In genomic region chr12:111684485-111685147, GRCh38 we compare ENCODE assay signal across 8 cellular contexts. TPM values are rescaled to one million over a fixed set of nuclear protein-coding genes. Genes with fewer than 3 reads are reported as not detected.
A peak's percentile ranks its signal among the peaks of the same experiment; 100 is the strongest.
DNase-seq lines count a peak whose midpoint lies in the region; ATAC-seq and TF ChIP-seq lines count a peak whose summit lies in the region.
"Not testable (repeated sequence)": the region's sequence is repeated elsewhere in the genome, so short reads cannot be mapped to it uniquely, and the experiment has no call there.

No MANE protein-coding gene starts in this region.

- peak overlapping the region; percentile 83 for H3K4me3 ChIP-seq in GM08714 (ENCODE audit: low read length)
- H3K4me3 ChIP-seq in NT2/D1 (ENCODE audit: insufficient read length, low read depth): peak overlapping the region; percentile 93
- peak overlapping the region; percentile 67 to 89 for H3K4me3 ChIP-seq in cardiac fibroblast (replicated peaks in 1 of 2; ENCODE audit: low read depth in 2 of 2, low read length in 2 of 2)
- H3K4me3 ChIP-seq in mesendoderm (ENCODE audit: low read length): peak overlapping the region; percentile 88
- H3K4me3 ChIP-seq in uterus: peak overlapping the region; percentile 94 to 100

- H4K8ac ChIP-seq in mesendoderm (ENCODE audit: low read depth, low read length): not testable (repeated sequence)

- intact Hi-C loops in uterus (cut with DNase I; ENCODE audit: low total_unique reads): not testable (repeated sequence)

- H3K27ac ChIP-seq in foreskin keratinocyte (peak overlapping the region; percentile 86), uterus (peak overlapping the region in 1 of 2 donors; percentile 79)
- H3K27ac ChIP-seq in mesendoderm (ENCODE audit: low read depth, low read length): not testable (repeated sequence)

- H3K4me1 ChIP-seq in NT2/D1 (ENCODE audit: insufficient read depth, insufficient read length); foreskin keratinocyte; mesendoderm (ENCODE audit: control insufficient read depth, low read depth, low read length); uterus: not testable (repeated sequence)

- H3K36me3 Mint-ChIP-seq in activated CD8-positive, alpha-beta memory T cell treated with anti-CD3 and anti-CD28 coated beads, Interleukin-2, amount 10 ng/mL, durations not matched to agents 7 days and 5 days: peaks cover 19% of the 10 kb centered on the region

- H2BK120ac ChIP-seq in mesendoderm (ENCODE audit: low read depth, low read length): not testable (repeated sequence)

- H3K4me1 Mint-ChIP-seq in activated CD8-positive, alpha-beta memory T cell treated with anti-CD3 and anti-CD28 coated beads, Interleukin-2, amount 10 ng/mL, durations not matched to agents 7 days and 5 days: peaks cover 35% of the 10 kb centered on the region

- not testable (repeated sequence) for H3K9me3 Mint-ChIP-seq in activated CD8-positive, alpha-beta memory T cell treated with anti-CD3 and anti-CD28 coated beads, Interleukin-2, amount 10 ng/mL, durations not matched to agents 7 days and 5 days (ENCODE audit: low read depth)

- not testable (repeated sequence) for H3K27me3 ChIP-seq in NT2/D1 (ENCODE audit: insufficient read depth, insufficient read length); foreskin keratinocyte; mesendoderm (ENCODE audit: insufficient read depth, low read length, poor library complexity); uterus

- peak overlapping the region; percentile 96 for H3K4me3 Mint-ChIP-seq in activated CD8-positive, alpha-beta memory T cell treated with anti-CD3 and anti-CD28 coated beads, Interleukin-2, amount 10 ng/mL, durations not matched to agents 7 days and 5 days

- peak overlapping the region; percentile 91 for H3K27ac Mint-ChIP-seq in activated CD8-positive, alpha-beta memory T cell treated with anti-CD3 and anti-CD28 coated beads, Interleukin-2, amount 10 ng/mL, durations not matched to agents 7 days and 5 days

- peaks cover 14% of the 10 kb centered on the region for H3K79me1 ChIP-seq in mesendoderm (ENCODE audit: low read length)

- H3K56ac ChIP-seq in mesendoderm (ENCODE audit: low read length): peak overlapping the region; percentile 87

- not testable (repeated sequence) for H3K9me3 ChIP-seq in NT2/D1 (ENCODE audit: insufficient read depth, low read length); uterus

- CTCF ChIA-PET in activated CD8-positive, alpha-beta memory T cell treated with anti-CD3 and anti-CD28 coated beads, Interleukin-2, amount 10 ng/mL, durations not matched to agents 7 days and 5 days (lab: Charles Lee): interaction anchor here (1.0 to 4.1 kb wide), 5 partner anchors 12 to 287 kb away, joined by 3 to 15 read pairs (median 7); no protein-coding TSS in a partner anchor

- H3K4ac ChIP-seq in mesendoderm (ENCODE audit: low read depth, low read length): not testable (repeated sequence)

- peak overlapping the region; percentile 94 for H3K9ac ChIP-seq in NT2/D1 (ENCODE audit: insufficient read length, low read depth)
- peak overlapping the region; percentile 92 for H3K9ac ChIP-seq in mesendoderm (ENCODE audit: low read length)

- ATAC-seq in activated CD8-positive, alpha-beta memory T cell treated with anti-CD3 and anti-CD28 coated beads, Interleukin-2, amount 10 ng/mL, durations not matched to agents 7 days and 5 days; foreskin keratinocyte: not testable (repeated sequence)

- not testable (repeated sequence) for H4K5ac ChIP-seq in mesendoderm (ENCODE audit: low read length)

- not testable (repeated sequence) for H3K18ac ChIP-seq in mesendoderm (ENCODE audit: low read length)

- not testable (repeated sequence) for H2BK15ac ChIP-seq in mesendoderm (replicated peaks; ENCODE audit: low read depth)

- DNase-seq in NT2/D1 (ENCODE audit: low read depth, low spot score); activated CD8-positive, alpha-beta memory T cell treated with anti-CD3 and anti-CD28 coated beads, Interleukin-2, amount 10 ng/mL, durations not matched to agents 7 days and 5 days; cardiac fibroblast (ENCODE audit: low read depth in 2 of 2); foreskin keratinocyte; uterus: not testable (repeated sequence)
- DNase-seq in mesendoderm (peak; percentile 25), renal cortical epithelial cell (ENCODE audit: low read depth) (peak; percentile 51)

- TF ChIP-seq CTCF in cardiac fibroblast (IDR thresholded peaks at IDR 0.05; ENCODE audit: low read depth, low read length); foreskin keratinocyte (conservative IDR thresholded peaks at IDR 0.05); uterus (IDR thresholded peaks at IDR 0.05): not testable (repeated sequence)

- H3K27me3 Mint-ChIP-seq in activated CD8-positive, alpha-beta memory T cell treated with anti-CD3 and anti-CD28 coated beads, Interleukin-2, amount 10 ng/mL, durations not matched to agents 7 days and 5 days: not testable (repeated sequence)

- not testable (repeated sequence) for H3K23ac ChIP-seq in mesendoderm (ENCODE audit: low read length)

- not testable (repeated sequence) for TF ChIP-seq POLR2A in uterus (IDR thresholded peaks at IDR 0.05)

- peak overlapping the region; percentile 83 for H3K4me2 ChIP-seq in mesendoderm (ENCODE audit: low read length)

- WGBS in mesendoderm (ENCODE audit: extremely low coverage, insufficient coverage, low lambda C conversion rate): no CpG with 5 or more reads among the region's 13 CpGs

- H3K79me2 ChIP-seq in mesendoderm (ENCODE audit: control insufficient read depth, insufficient read depth, low read length): peaks cover 18% of the 10 kb centered on the region

- not testable (repeated sequence) for H2BK5ac ChIP-seq in mesendoderm (ENCODE audit: low read length)

- not testable (repeated sequence) for H2AK5ac ChIP-seq in mesendoderm (ENCODE audit: low read length)

- H3K36me3 ChIP-seq in NT2/D1 (ENCODE audit: insufficient read depth, insufficient read length, low read length): peaks cover 36% of the 10 kb centered on the region
- not testable (repeated sequence) for H3K36me3 ChIP-seq in mesendoderm (ENCODE audit: control insufficient read depth, insufficient read depth, low read length); uterus

RNA-seq across cellular contexts. Expression of gene BRAP, which starts 1.1 kb away (rescaled TPM):
- total RNA-seq in activated CD8-positive, alpha-beta memory T cell treated with anti-CD3 and anti-CD28 coated beads, Interleukin-2, amount 10 ng/mL, durations not matched to agents 7 days and 5 days: 10 to 100 TPM; 20.3 to 22.3 TPM
- total RNA-seq in foreskin keratinocyte: 15.4 and 16.0 TPM in 2 replicates
- polyA plus RNA-seq in foreskin keratinocyte: 8.7 and 9.7 TPM in 2 replicates
- polyA plus RNA-seq in mesendoderm (2013, experiment 1 of 2): 19.3 TPM
- polyA plus RNA-seq in mesendoderm (2013, experiment 2 of 2): 19.3 TPM
- 24.5 and 27.7 TPM in 2 replicates for total RNA-seq in renal cortical epithelial cell
- 10 to 100 TPM in 3 of 4 donors, 1 to 10 TPM in 1; 3.1 to 23.0 (median 20.4) TPM for total RNA-seq in uterus

RNA-seq across cellular contexts. Expression of gene ACAD10, which starts 1.2 kb away (rescaled TPM):
- total RNA-seq in activated CD8-positive, alpha-beta memory T cell treated with anti-CD3 and anti-CD28 coated beads, Interleukin-2, amount 10 ng/mL, durations not matched to agents 7 days and 5 days: 10 to 100 TPM; 24.7 to 30.3 TPM
- 11.2 and 12.3 TPM in 2 replicates for total RNA-seq in foreskin keratinocyte
- polyA plus RNA-seq in foreskin keratinocyte: 6.6 and 6.9 TPM in 2 replicates
- 4.9 TPM for polyA plus RNA-seq in mesendoderm (2013, experiment 1 of 2)
- 5.2 TPM for polyA plus RNA-seq in mesendoderm (2013, experiment 2 of 2)
- total RNA-seq in renal cortical epithelial cell: 8.2 and 24.4 TPM in 2 replicates
- total RNA-seq in uterus: 10 to 100 TPM; 19.4 to 46.4 (median 26.7) TPM
